Comparison of ENCODE assay signal across 12 cellular contexts in the genomic region with DNA sequence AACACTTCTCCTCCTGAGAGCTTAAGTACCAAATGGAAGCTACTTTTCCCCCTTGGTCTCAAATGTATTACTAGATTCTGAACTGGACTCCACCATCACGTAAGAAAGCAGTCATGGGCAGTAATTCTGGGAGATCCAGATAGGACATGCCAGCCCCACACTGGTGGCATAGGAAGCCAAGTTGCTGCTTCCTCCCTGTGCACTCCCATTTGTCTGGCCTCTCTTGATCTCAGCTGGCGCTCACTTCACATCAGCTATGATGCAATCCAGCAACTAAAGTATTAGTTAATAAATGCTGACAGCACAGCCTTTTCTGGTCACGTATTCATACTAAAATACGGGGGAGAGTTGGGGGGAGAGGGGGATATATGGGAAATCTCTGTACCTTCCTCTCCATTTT. TPM values are rescaled to one million over a fixed set of nuclear protein-coding genes. Genes with fewer than 3 reads are reported as not detected.
DNase-seq lines count a peak whose midpoint lies in the region; ATAC-seq and TF ChIP-seq lines count a peak whose summit lies in the region.
"Had no signal": no experiment of that assay in that cellular context is flagged by ENCODE, and none has a peak within 500 bp of the region (broad histone marks: within the 10 kb centered on the region; RNA-seq: fewer than 3 reads in every experiment).

No MANE protein-coding gene starts in this region.

- no peaks in the 10 kb centered on the region for H3K36me3 Mint-ChIP-seq in type B pancreatic cell

- no peak overlapping the region for H3K27ac Mint-ChIP-seq in type B pancreatic cell

- H3K4me1 Mint-ChIP-seq in type B pancreatic cell (ENCODE audit: unreplicated experiment) = peaks cover 13% of the 10 kb centered on the region

- DNase-seq in EH (ENCODE audit: low read depth) (peak; percentile 37), SJSA1 (ENCODE audit: low read depth in 1 of 2, low spot score in 2 of 2) (peak in 1 of 2 experiments; percentile 26), heart right ventricle (no peak), type B pancreatic cell (ENCODE audit: extremely low spot score, unreplicated experiment) (no peak), Kasumi-1 (lab: John Stamatoyannopoulos, UW) (no peak), islet precursor cell (no peak), UCSD-AML1 (lab: John Stamatoyannopoulos, UW; ENCODE audit: unreplicated experiment) (no peak)
- DNase-seq: NCI-H446; stimulated activated CD4-positive, alpha-beta T cell treated with anti-CD3 and anti-CD28 coated beads, Interleukin-2, amount 100 ng/mL, for 24 hours; T-helper 1 cell; trophoblast cell had no signal

- intact Hi-C loops in heart right ventricle (cut with DNase I) = loop anchor here in 2 of 10 donors (10.0 kb wide), 2 partner anchors 69 to 341 kb away; no protein-coding TSS in a partner anchor

- TF ChIP-seq CTCF in heart right ventricle (IDR thresholded peaks at IDR 0.05) (no peak), type B pancreatic cell (conservative IDR thresholded peaks at IDR 0.05) (no peak)

- ATAC-seq in heart right ventricle = peak in 1 of 8 donors; percentile 16

- no peaks in the 10 kb centered on the region for H3K9me3 Mint-ChIP-seq in type B pancreatic cell

- H3K36me3 ChIP-seq in SJSA1 (peaks cover 2% of the 10 kb centered on the region), heart right ventricle (no peaks in the 10 kb centered on the region), rectal smooth muscle tissue (ENCODE audit: control insufficient read depth, insufficient read depth, low read length) (no peaks in the 10 kb centered on the region)

- H3K9me3 ChIP-seq in SJSA1 (replicated peaks) = no peaks in the 10 kb centered on the region
- H3K9me3 ChIP-seq in heart right ventricle = no peaks in the 10 kb centered on the region

- H3K4me1 ChIP-seq in SJSA1 (replicated peaks) = peaks cover 75% of the 10 kb centered on the region
- peaks cover 4 to 74% (median 46%) of the 10 kb centered on the region in 9 donors for H3K4me1 ChIP-seq in heart right ventricle
- H3K4me1 ChIP-seq in rectal smooth muscle tissue (ENCODE audit: control insufficient read depth, insufficient read depth, low read length) = peaks cover 13% of the 10 kb centered on the region

- 61 to 66% methylated on average over 4 of the region's 4 CpGs for WGBS in heart right ventricle, 2 donors

- no peak overlapping the region for H3K4me3 Mint-ChIP-seq in type B pancreatic cell

- H3K27me3 ChIP-seq in SJSA1 (replicated peaks) (no peaks in the 10 kb centered on the region), heart right ventricle (no peaks in the 10 kb centered on the region), rectal smooth muscle tissue (ENCODE audit: control insufficient read depth, insufficient read depth, low read length) (no peaks in the 10 kb centered on the region)

- H3K9ac ChIP-seq in rectal smooth muscle tissue (ENCODE audit: low read length) = no peak overlapping the region

- H3K27me3 Mint-ChIP-seq in type B pancreatic cell = peaks cover 11% of the 10 kb centered on the region

- H3K4me3 ChIP-seq in SJSA1 = no peak overlapping the region
- H3K4me3 ChIP-seq in heart right ventricle = peak overlapping the region in 1 of 10 donors; percentile 12
- peak overlapping the region; percentile 34 for H3K4me3 ChIP-seq in rectal smooth muscle tissue (ENCODE audit: low read length)

- peak overlapping the region; percentile 54 for H3K27ac ChIP-seq in SJSA1
- peak overlapping the region in 8 of 10 donors; percentile 40 to 88 (median 66) for H3K27ac ChIP-seq in heart right ventricle
- H3K27ac ChIP-seq in rectal smooth muscle tissue (ENCODE audit: low read depth, low read length) = peak overlapping the region; percentile 44

RNA-seq across cellular contexts. Expression of a gene that starts 3.4 kb away (rescaled TPM):
- 3.3 and 5.8 TPM in 2 replicates for total RNA-seq in SJSA1 (2014; rRNA removed; shearing (Covaris generic))
- total RNA-seq in heart right ventricle = 10 to 100 TPM in 2 of 10 donors, 1 to 10 TPM in 7, under 1 TPM in 1; 0.44 to 15.5 (median 3.3) TPM
- 1 to 10 TPM; 1.1 to 4.0 TPM for polyA plus RNA-seq in heart right ventricle
- total RNA-seq in type B pancreatic cell (ENCODE audit: low replicate concordance) = 1.8 TPM in 1 of 2 replicates, not detected in the other
